Comparison of ENCODE assay signal across 1 cellular context in the genomic region with DNA sequence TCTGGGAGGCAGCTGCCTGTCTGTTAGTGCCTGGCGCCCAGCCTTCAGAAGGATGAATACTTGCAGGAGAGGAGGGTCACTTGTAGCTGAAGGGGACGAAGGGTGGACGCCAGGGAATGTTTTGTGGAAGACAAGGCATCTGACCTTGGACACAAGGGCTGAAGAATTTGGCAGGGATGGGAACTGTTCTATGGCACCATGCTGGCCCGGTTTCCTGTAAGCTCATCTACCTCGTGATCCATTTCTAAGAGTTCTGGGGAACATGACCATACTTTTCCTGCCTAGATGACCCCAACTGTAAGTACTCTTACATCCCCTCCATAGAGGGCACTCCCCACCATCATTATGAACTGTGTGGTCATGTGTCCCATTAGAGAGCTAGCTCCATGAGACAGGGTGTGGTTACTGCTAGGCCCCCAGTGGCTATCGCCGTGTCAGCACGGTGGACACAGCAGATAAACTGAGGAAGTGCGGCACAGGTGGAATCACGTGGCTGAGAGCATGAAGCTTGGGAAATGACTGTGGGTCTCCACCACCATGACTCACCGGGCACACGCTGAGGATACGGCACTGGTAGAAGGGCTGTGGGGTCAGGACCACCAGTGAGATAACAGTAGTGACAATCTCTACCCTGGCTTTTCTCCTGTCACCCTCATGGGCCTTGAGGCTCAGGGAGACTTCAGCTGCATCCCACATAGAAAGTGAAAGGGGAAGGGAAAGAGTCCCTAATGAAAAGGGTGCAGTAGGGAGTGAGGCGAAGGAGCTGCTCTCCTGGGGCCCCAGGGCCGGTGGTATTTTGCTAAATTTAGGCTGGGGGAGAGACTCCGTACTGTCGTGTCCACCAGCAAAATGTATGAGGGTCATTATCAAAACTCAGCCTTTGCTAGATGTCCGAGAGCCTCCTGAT.
TF ChIP-seq lines count a peak whose summit lies in the region.

No MANE protein-coding gene starts in this region.

TF ChIP-seq in GM23338, 12 proteins besides CTCF, POLR2A, EP300 and RAD21 (continued from another document):
- no peak for TF ChIP-seq ZNF114 (CRISPR knock-in tag; IDR thresholded peaks at IDR 0.05)
- TF ChIP-seq POLR2AphosphoS5 (IDR thresholded peaks at IDR 0.05; ENCODE audit: low read depth), result no peak
- TF ChIP-seq ZNF331 (CRISPR knock-in tag; IDR thresholded peaks at IDR 0.05; ENCODE audit: low read depth), result no peak
- TF ChIP-seq, protein P1, sequence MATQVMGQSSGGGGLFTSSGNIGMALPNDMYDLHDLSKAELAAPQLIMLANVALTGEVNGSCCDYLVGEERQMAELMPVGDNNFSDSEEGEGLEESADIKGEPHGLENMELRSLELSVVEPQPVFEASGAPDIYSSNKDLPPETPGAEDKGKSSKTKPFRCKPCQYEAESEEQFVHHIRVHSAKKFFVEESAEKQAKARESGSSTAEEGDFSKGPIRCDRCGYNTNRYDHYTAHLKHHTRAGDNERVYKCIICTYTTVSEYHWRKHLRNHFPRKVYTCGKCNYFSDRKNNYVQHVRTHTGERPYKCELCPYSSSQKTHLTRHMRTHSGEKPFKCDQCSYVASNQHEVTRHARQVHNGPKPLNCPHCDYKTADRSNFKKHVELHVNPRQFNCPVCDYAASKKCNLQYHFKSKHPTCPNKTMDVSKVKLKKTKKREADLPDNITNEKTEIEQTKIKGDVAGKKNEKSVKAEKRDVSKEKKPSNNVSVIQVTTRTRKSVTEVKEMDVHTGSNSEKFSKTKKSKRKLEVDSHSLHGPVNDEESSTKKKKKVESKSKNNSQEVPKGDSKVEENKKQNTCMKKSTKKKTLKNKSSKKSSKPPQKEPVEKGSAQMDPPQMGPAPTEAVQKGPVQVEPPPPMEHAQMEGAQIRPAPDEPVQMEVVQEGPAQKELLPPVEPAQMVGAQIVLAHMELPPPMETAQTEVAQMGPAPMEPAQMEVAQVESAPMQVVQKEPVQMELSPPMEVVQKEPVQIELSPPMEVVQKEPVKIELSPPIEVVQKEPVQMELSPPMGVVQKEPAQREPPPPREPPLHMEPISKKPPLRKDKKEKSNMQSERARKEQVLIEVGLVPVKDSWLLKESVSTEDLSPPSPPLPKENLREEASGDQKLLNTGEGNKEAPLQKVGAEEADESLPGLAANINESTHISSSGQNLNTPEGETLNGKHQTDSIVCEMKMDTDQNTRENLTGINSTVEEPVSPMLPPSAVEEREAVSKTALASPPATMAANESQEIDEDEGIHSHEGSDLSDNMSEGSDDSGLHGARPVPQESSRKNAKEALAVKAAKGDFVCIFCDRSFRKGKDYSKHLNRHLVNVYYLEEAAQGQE (IDR thresholded peaks at IDR 0.05; ENCODE audit: unreplicated experiment), result no peak
- TF ChIP-seq EZH2 (IDR thresholded peaks at IDR 0.05; ENCODE audit: low read depth, unreplicated experiment), result no peak
- no peak for TF ChIP-seq EZH2phosphoT487 (IDR thresholded peaks at IDR 0.05; ENCODE audit: unreplicated experiment)
- no peak for TF ChIP-seq NANOG (IDR thresholded peaks at IDR 0.05; ENCODE audit: borderline replicate concordance)
- no peak for TF ChIP-seq JUNB (IDR thresholded peaks at IDR 0.05; ENCODE audit: unreplicated experiment)
- no peak for TF ChIP-seq STAT1 (IDR thresholded peaks at IDR 0.05; ENCODE audit: unreplicated experiment)
- TF ChIP-seq CREB1 (CRISPR knock-in tag; IDR thresholded peaks at IDR 0.05; ENCODE audit: low read depth), result no peak
- TF ChIP-seq ETS1 (IDR thresholded peaks at IDR 0.05), result no peak
